Comparison of ENCODE assay signal across 32 cellular contexts in genomic region chr7:156015237-156016020, GRCh38.
"Had no signal": no experiment of that assay in that cellular context is flagged by ENCODE, and none has a peak within 500 bp of the region (broad histone marks: within the 10 kb centered on the region; RNA-seq: fewer than 3 reads in every experiment).

No MANE protein-coding gene starts in this region.

- H3K9me3 Mint-ChIP-seq: effector memory CD8-positive, alpha-beta T cell had no signal

- H3K27me3 ChIP-seq: brain microvascular endothelial cell, suprapubic skin, tibial artery had no signal

- H3K9me3 ChIP-seq: mucosa of descending colon, suprapubic skin had no signal

- H3K4me3 ChIP-seq: lung, mucosa of descending colon, psoas muscle, SK-N-MC, smooth muscle cell, suprapubic skin, tibial artery had no signal

- DNase-seq: activated CD4-positive, alpha-beta T cell treated with anti-CD3 and anti-CD28 coated beads for 4 hours; activated CD4-positive, alpha-beta T cell treated with anti-CD3 and anti-CD28 coated beads, Interleukin-2, amount 50 U/mL, for 4 hours; activated naive CD4-positive, alpha-beta T cell; activated T-cell treated with anti-CD3 and anti-CD28 coated beads for 4 hours; activated T-cell treated with anti-CD3 and anti-CD28 coated beads, Interleukin-2, amount 50 U/mL, for 72 hours; amniotic stem cell; brain microvascular endothelial cell; cortex of kidney; effector memory CD8-positive, alpha-beta T cell; foreskin fibroblast; hippocampal formation; kidney; left colon; mesendoderm; mucosa of descending colon; nephron progenitor cell; psoas muscle; stimulated activated CD4-positive, alpha-beta T cell treated with anti-CD3 and anti-CD28 coated beads, Interleukin-1b, Interleukin-23, amount 100 ng/mL, for 48 hours; stimulated activated CD4-positive, alpha-beta T cell treated with anti-CD3 and anti-CD28 coated beads, Interleukin-4, amount 100 ng/mL, for 4 hours; stimulated activated CD8-positive, alpha-beta memory T cell treated with anti-CD3 and anti-CD28 coated beads, Interleukin-4, amount 100 ng/mL, for 48 hours; SW 1271; T-helper 9 cell had no signal

- H3K36me3 Mint-ChIP-seq: stimulated activated memory B cell treated with anti-CD40 and anti-IgM and Interleukin-4, amounts not matched to agents 10 μg/mL and 1 μg/mL and 100 μg/mL, for 72 hours had no signal

- H3K27me3 Mint-ChIP-seq: stimulated activated memory B cell treated with anti-CD40 and anti-IgM and Interleukin-4, amounts not matched to agents 10 μg/mL and 1 μg/mL and 100 μg/mL, for 72 hours had no signal

- H3K27ac Mint-ChIP-seq: activated naive CD4-positive, alpha-beta T cell treated with anti-CD3 and anti-CD28 coated beads, Interleukin-2, amount 50 U/mL, for 72 hours; activated T-cell treated with anti-CD3 and anti-CD28 coated beads, Interleukin-2, amount 50 U/mL, for 72 hours; effector memory CD8-positive, alpha-beta T cell; nephron progenitor cell; stimulated activated memory B cell treated with anti-CD40 and anti-IgM and Interleukin-4, amounts not matched to agents 10 μg/mL and 1 μg/mL and 100 μg/mL, for 72 hours; T-helper 1 cell treated with Interleukin-12 subunit alpha and Interleukin-12 subunit beta and Interleukin-4 antibody, amounts not matched to agents 30 μg/mL and 1 μg/mL, for 36 hours had no signal

- H3K4me1 Mint-ChIP-seq: stimulated activated memory B cell treated with anti-CD40 and anti-IgM and Interleukin-4, amounts not matched to agents 10 μg/mL and 1 μg/mL and 100 μg/mL, for 72 hours had no signal

- H3K36me3 ChIP-seq: brain microvascular endothelial cell, suprapubic skin, tibial artery had no signal

- H3K4me1 ChIP-seq: parathyroid adenoma, psoas muscle, suprapubic skin, tibial artery had no signal

- H3K4me3 Mint-ChIP-seq: activated T-cell treated with anti-CD3 and anti-CD28 coated beads, Interleukin-2, amount 50 U/mL, for 72 hours; effector memory CD8-positive, alpha-beta T cell; nephron progenitor cell; stimulated activated memory B cell treated with anti-CD40 and anti-IgM and Interleukin-4, amounts not matched to agents 10 μg/mL and 1 μg/mL and 100 μg/mL, for 72 hours; T-helper 1 cell treated with Interleukin-12 subunit alpha and Interleukin-12 subunit beta and Interleukin-4 antibody, amounts not matched to agents 30 μg/mL and 1 μg/mL, for 36 hours had no signal

- H3K27ac ChIP-seq: brain microvascular endothelial cell, parathyroid adenoma, psoas muscle, SK-N-MC, suprapubic skin, tibial artery, VCaP had no signal
